11 cellular contexts compared by ENCODE assay signal in genomic region chr4:53943345-53944085, GRCh38.
A peak's percentile ranks its signal among the peaks of the same experiment; 100 is the strongest.
DNase-seq lines count a peak whose midpoint lies in the region; ATAC-seq and TF ChIP-seq lines count a peak whose summit lies in the region.
"Had no signal": no experiment of that assay in that cellular context is flagged by ENCODE, and none has a peak within 500 bp of the region (broad histone marks: within the 10 kb centered on the region; RNA-seq: fewer than 3 reads in every experiment).

No MANE protein-coding gene starts in this region.

- TF ChIP-seq CTCF in fibroblast of pulmonary artery (IDR thresholded peaks at IDR 0.05; ENCODE audit: low read length, missing control alignments) (no peak), GM10266 (IDR thresholded peaks at IDR 0.05; ENCODE audit: control insufficient read depth, insufficient read depth, low read depth, missing control alignments) (no peak), mucosa of descending colon (IDR thresholded peaks at IDR 0.05) (no peak)

- H3K4me3 ChIP-seq in fibroblast of pulmonary artery (replicated peaks; ENCODE audit: low read depth, low read length) (no peak overlapping the region), mucosa of descending colon (no peak overlapping the region)

- intact Hi-C loops in mucosa of descending colon (cut with DNase I, micrococcal nuclease), result no loop called here

- no peaks in the 10 kb centered on the region for H3K36me3 ChIP-seq in mucosa of descending colon (ENCODE audit: low read depth)
- H3K36me3 ChIP-seq: BE2C, neutrophil had no signal

- H3K4me1 ChIP-seq in mucosa of descending colon (ENCODE audit: low read depth), result no peaks in the 10 kb centered on the region
- H3K4me1 ChIP-seq: BE2C had no signal

- no peak for ATAC-seq in mucosa of descending colon

- DNase-seq in A172 (ENCODE audit: low spot score) (peak; percentile 90), HS-27A (ENCODE audit: low read depth) (peak; percentile 96), RKO (ENCODE audit: low spot score) (peak; percentile 87), fibroblast of pulmonary artery (ENCODE audit: low read depth) (peak; percentile 74), GM10266 (ENCODE audit: extremely low spot score) (no peak), mucosa of gallbladder (ENCODE audit: low spot score) (no peak), retina (no peak), mucosa of descending colon (no peak)
- DNase-seq: BE2C, NCI-H1436 had no signal

- peaks cover 7% of the 10 kb centered on the region for H3K9me3 ChIP-seq in mucosa of descending colon
- H3K9me3 ChIP-seq: BE2C, neutrophil had no signal

Comparison
In these comparisons a context has a peak if more than half of its experiments do, and no peak if none do; other contexts are left out.
1. DNase-seq: peak in A172 (single experiment), HS-27A (single experiment), RKO (single experiment) and fibroblast of pulmonary artery (single experiment); none in GM10266 (single experiment), mucosa of gallbladder (single experiment), retina (single experiment) and mucosa of descending colon (0 of 3).